In genomic region chr10:127033116-127033515, GRCh38 we compare ENCODE assay signal across 21 cellular contexts.
"Had no signal": no experiment of that assay in that cellular context is flagged by ENCODE, and none has a peak within 500 bp of the region (broad histone marks: within the 10 kb centered on the region; RNA-seq: fewer than 3 reads in every experiment).

No MANE protein-coding gene starts in this region.

- H3K36me3 ChIP-seq: colonic mucosa had no signal

- H3K9me3 ChIP-seq: body of pancreas, colonic mucosa, thoracic aorta, upper lobe of left lung had no signal

- H3K4me3 ChIP-seq: body of pancreas, colonic mucosa, hepatocyte, thoracic aorta, upper lobe of left lung had no signal

- H3K79me2 ChIP-seq: hepatocyte had no signal

- H3K27me3 ChIP-seq: body of pancreas, colonic mucosa, hepatocyte, upper lobe of left lung had no signal

- H2AFZ ChIP-seq: hepatocyte had no signal

- H3K27ac ChIP-seq: body of pancreas, colonic mucosa, hepatocyte, thoracic aorta, upper lobe of left lung had no signal

- ATAC-seq: activated CD4-positive, CD25-positive, alpha-beta regulatory T cell treated with anti-CD3 and anti-CD28 coated beads, Interleukin-2, amount 50 U/mL, for 24 hours; activated CD8-positive, alpha-beta memory T cell treated with anti-CD3 and anti-CD28 coated beads, Interleukin-2, amount 10 ng/mL, durations not matched to agents 7 days and 5 days; activated CD8-positive, alpha-beta T cell treated with anti-CD3 and anti-CD28 coated beads for 36 hours; body of pancreas; SK-N-SH treated with all-trans-retinoic acid at 6 μM for 48 hours had no signal

- H3K4me2 ChIP-seq: hepatocyte had no signal

- DNase-seq: activated CD4-positive, alpha-beta T cell treated with anti-CD3 and anti-CD28 coated beads, Interleukin-2, amount 10 ng/mL, durations not matched to agents 24 days and 14 days; activated CD8-positive, alpha-beta memory T cell treated with anti-CD3 and anti-CD28 coated beads, Interleukin-2, amount 10 ng/mL, durations not matched to agents 7 days and 5 days; activated CD8-positive, alpha-beta T cell treated with anti-CD3 and anti-CD28 coated beads for 36 hours; activated effector memory CD4-positive, alpha-beta T cell treated with anti-CD3 and anti-CD28 coated beads, Interleukin-2, amount 50 U/mL, for 16 hours; activated naive CD4-positive, alpha-beta T cell treated with anti-CD3 and anti-CD28 coated beads, Interleukin-2, amount 10 ng/mL, durations not matched to agents 7 days and 5 days; activated T-cell treated with anti-CD3 and anti-CD28 coated beads for 4 hours; body of pancreas; colonic mucosa; erythroblast; foreskin fibroblast; immature natural killer cell; kidney glomerular epithelial cell; mesenchymal stem cell; occipital lobe; stimulated activated CD4-positive, alpha-beta T cell treated with anti-CD3 and anti-CD28 coated beads, Interleukin-2, amount 100 ng/mL, for 48 hours; stimulated activated naive CD4-positive, alpha-beta T cell; upper lobe of left lung had no signal
